28 cellular contexts compared by ENCODE assay signal in the genomic region with DNA sequence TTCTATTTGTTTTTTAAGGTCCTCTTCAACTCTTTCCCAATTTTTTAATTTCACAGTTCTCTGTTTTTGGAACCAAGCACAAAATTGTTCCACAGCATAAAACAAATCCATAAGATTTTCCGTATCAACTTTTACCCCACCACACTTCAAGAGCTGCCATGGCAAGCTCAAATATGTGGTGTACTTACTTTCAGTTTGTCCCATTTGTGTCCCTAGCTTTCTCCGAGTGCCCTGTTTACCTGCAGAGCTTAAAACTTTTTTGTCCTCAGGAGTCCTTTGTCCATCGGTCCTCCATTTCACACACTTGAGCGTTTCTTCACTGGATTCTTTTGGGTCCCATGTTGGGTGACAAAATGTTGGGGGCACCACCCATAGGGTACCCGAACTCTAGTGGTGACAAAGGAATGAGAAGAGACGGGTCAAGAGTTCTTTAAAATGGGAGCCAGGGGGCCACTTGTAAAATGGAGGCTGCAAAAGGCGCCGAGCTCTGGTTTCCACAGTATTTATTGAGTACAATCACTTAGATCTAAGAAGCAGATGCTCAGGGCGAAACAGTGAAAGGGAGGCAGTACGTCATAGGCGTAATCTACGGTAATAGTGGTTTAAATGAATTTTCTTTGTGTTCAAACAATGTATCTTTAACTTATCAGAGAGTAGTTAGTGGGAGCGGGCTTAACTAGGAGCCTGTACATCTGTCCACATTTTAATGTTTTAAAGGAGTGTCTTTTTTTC.
"Had no signal": no experiment of that assay in that cellular context is flagged by ENCODE, and none has a peak within 500 bp of the region (broad histone marks: within the 10 kb centered on the region; RNA-seq: fewer than 3 reads in every experiment).

No MANE protein-coding gene starts in this region.

- H3K27ac ChIP-seq: adrenal gland, SJSA1, WERI-Rb-1 had no signal

- H3K36me3 ChIP-seq: adrenal gland, SJSA1, WERI-Rb-1 had no signal

- H3K4me3 ChIP-seq: adrenal gland, SJSA1 had no signal

- ATAC-seq: activated CD4-positive, CD25-positive, alpha-beta regulatory T cell treated with anti-CD3 and anti-CD28 coated beads, Interleukin-2, amount 50 U/mL, for 24 hours; activated CD8-positive, alpha-beta T cell treated with anti-CD3 and anti-CD28 coated beads, Interleukin-2, amount 10 ng/mL, durations not matched to agents 7 days and 5 days; T-cell had no signal

- DNase-seq: activated CD4-positive, alpha-beta T cell treated with anti-CD3 and anti-CD28 coated beads for 48 hours; activated CD4-positive, alpha-beta T cell treated with anti-CD3 and anti-CD28 coated beads, Interleukin-2, amount 50 U/mL, for 4 hours; activated CD8-positive, alpha-beta memory T cell treated with anti-CD3 and anti-CD28 coated beads, Interleukin-2, amount 50 U/mL, for 48 hours; activated CD8-positive, alpha-beta T cell treated with anti-CD3 and anti-CD28 coated beads, Interleukin-2, amount 10 ng/mL, durations not matched to agents 7 days and 5 days; activated naive CD4-positive, alpha-beta T cell treated with anti-CD3 and anti-CD28 coated beads, Interleukin-2, amount 50 U/mL, for 16 hours; activated naive CD8-positive, alpha-beta T cell treated with anti-CD3 and anti-CD28 coated beads, Interleukin-2, amount 10 ng/mL, durations not matched to agents 7 days and 5 days; activated T-cell treated with anti-CD3 and anti-CD28 coated beads, Interleukin-2, amount 50 U/mL, for 1 hour; adrenal gland; anterior cingulate cortex; cerebellar nuclear complex; KG1; NCI-H1048; NCI-H1417; NCI-H1694; NCI-H2029; NCI-H2171; NCI-H345; NCI-H510A; NCI-H526 treated with DMSO at 0.1 percent for 48 hours; NCI-H82; NK-92 treated with Interleukin-12 subunit alpha and Interleukin-12 subunit beta, amount 100 ng/mL, for 24 hours; SHP77; T-cell; T-helper 2 cell; T1000; WERI-Rb-1 had no signal

- H3K4me1 ChIP-seq: adrenal gland, SJSA1 had no signal

- H3K27me3 ChIP-seq: adrenal gland, SJSA1 had no signal

- H3K9me3 ChIP-seq: adrenal gland, SJSA1 had no signal
